30 cellular contexts compared by ENCODE assay signal in genomic region chr7:20235303-20235702, GRCh38. TPM values are rescaled to one million over a fixed set of nuclear protein-coding genes. Genes with fewer than 3 reads are reported as not detected.
"Had no signal": no experiment of that assay in that cellular context is flagged by ENCODE, and none has a peak within 500 bp of the region (broad histone marks: within the 10 kb centered on the region; RNA-seq: fewer than 3 reads in every experiment).

No MANE protein-coding gene starts in this region.

- H3K36me3 ChIP-seq: cardiac muscle cell, left lung, neutrophil, ovary, right lobe of liver, thoracic aorta had no signal

- H3K27me3 ChIP-seq: body of pancreas, cardiac muscle cell, left lung, neutrophil, ovary, right lobe of liver had no signal

- FAIRE-seq: endothelial cell of umbilical vein, TTC549, urothelium cell line had no signal

- H3K4me1 ChIP-seq: body of pancreas, right lobe of liver had no signal

- H3K9me3 ChIP-seq: body of pancreas, left lung, neutrophil, ovary, right lobe of liver, thoracic aorta had no signal

- H3K4me3 ChIP-seq: body of pancreas, cardiac muscle cell, left lung, lung, ovary, right lobe of liver, thoracic aorta had no signal

- H3K4me1 Mint-ChIP-seq: nephron had no signal

- H3K27ac ChIP-seq: body of pancreas, cardiac muscle cell, left lung, neutrophil, ovary, right lobe of liver, thoracic aorta, VCaP had no signal

- H3K36me3 Mint-ChIP-seq: activated naive CD8-positive, alpha-beta T cell had no signal

- DNase-seq: activated CD4-positive, alpha-beta T cell treated with anti-CD3 and anti-CD28 coated beads for 48 hours; activated CD4-positive, alpha-beta T cell treated with anti-CD3 and anti-CD28 coated beads, Interleukin-2, amount 50 U/mL, for 48 hours; activated CD8-positive, alpha-beta memory T cell treated with anti-CD3 and anti-CD28 coated beads for 24 hours; activated effector memory CD4-positive, alpha-beta T cell treated with Interleukin-2 at 50 U/mL for 16 hours; activated naive CD4-positive, alpha-beta T cell treated with Interleukin-2 at 50 U/mL for 16 hours; anterior cingulate cortex; body of pancreas; cortex of kidney; foreskin melanocyte; left lung; ovary; right lobe of liver; stimulated activated CD4-positive, alpha-beta T cell treated with anti-CD3 and anti-CD28 coated beads, Interleukin-12 subunit alpha, Interleukin-12 subunit beta, amount 100 ng/mL, for 4 hours; stimulated activated CD4-positive, alpha-beta T cell treated with anti-CD3 and anti-CD28 coated beads, Interleukin-4, amount 100 ng/mL, for 1 hour; T-helper 9 cell; trophoblast cell had no signal

- H3K9me3 Mint-ChIP-seq: nephron had no signal

- H3K4me3 Mint-ChIP-seq: activated naive CD8-positive, alpha-beta T cell; nephron; stimulated activated naive CD8-positive, alpha-beta T cell treated with anti-CD3 and anti-CD28 coated beads, Interleukin-15, Interleukin-2, amounts not matched to agents 100 ng/mL and 50 ng/mL, for 24 hours had no signal

- H3K27ac Mint-ChIP-seq: activated naive CD8-positive, alpha-beta T cell; nephron; progenitor cell of endocrine pancreas; stimulated activated naive CD8-positive, alpha-beta T cell treated with anti-CD3 and anti-CD28 coated beads, Interleukin-15, Interleukin-2, amounts not matched to agents 100 ng/mL and 50 ng/mL, for 24 hours had no signal

RNA-seq across cellular contexts. Expression of gene MACC1, which starts 18.1 kb away (rescaled TPM):
- total RNA-seq: chondrocyte, endothelial cell of umbilical vein, skeletal muscle tissue had no signal
- polyA plus RNA-seq: cardiac muscle cell, endothelial cell of umbilical vein had no signal
